Comparison of ENCODE assay signal across 1 cellular context in the genomic region with DNA sequence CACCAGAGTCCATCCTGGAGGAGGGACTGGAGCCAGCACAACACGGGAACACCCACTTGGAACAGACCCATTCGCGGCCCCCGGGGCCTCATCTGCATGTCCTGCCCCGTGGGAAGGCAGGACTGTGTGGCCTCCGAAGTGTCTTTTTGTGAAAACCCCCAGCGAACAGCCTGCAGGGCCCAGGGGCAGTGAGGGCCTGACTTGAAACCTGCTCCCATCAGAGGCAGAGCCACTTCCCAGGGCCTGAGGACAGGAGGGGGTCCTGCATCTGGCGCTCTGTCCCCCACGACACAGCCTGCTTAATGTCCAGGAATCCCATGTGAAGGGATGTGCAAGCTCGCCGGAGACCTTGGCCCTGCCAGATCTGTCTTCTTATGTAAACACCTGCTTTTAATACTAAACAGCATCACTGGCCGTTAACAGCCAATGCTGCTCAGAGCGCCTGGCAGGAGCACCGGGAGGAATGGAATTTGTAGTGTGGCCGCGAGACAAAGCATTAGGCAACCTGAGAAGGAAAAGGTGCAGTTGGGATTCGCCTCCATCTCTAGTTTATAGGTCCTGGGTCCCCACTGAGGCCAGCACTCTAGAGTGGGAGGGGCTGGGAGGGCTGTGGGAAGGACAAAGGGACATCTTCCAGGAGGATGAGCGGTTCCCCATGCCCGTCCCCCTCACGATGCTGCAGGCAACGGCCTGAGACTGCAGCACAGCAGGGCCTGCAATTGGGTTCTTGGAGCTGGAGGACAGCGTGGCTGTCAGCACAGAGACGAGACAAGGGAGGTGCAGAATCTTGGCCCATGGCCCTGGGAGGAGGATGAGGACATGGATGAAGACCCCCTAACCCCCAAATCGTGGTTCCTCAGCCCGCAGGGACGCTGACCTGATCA.
TF ChIP-seq lines count a peak whose summit lies in the region.

No MANE protein-coding gene starts in this region.

TF ChIP-seq in GM12878, 131 proteins besides CTCF, POLR2A, EP300 and RAD21:
- TF ChIP-seq, protein P1, sequence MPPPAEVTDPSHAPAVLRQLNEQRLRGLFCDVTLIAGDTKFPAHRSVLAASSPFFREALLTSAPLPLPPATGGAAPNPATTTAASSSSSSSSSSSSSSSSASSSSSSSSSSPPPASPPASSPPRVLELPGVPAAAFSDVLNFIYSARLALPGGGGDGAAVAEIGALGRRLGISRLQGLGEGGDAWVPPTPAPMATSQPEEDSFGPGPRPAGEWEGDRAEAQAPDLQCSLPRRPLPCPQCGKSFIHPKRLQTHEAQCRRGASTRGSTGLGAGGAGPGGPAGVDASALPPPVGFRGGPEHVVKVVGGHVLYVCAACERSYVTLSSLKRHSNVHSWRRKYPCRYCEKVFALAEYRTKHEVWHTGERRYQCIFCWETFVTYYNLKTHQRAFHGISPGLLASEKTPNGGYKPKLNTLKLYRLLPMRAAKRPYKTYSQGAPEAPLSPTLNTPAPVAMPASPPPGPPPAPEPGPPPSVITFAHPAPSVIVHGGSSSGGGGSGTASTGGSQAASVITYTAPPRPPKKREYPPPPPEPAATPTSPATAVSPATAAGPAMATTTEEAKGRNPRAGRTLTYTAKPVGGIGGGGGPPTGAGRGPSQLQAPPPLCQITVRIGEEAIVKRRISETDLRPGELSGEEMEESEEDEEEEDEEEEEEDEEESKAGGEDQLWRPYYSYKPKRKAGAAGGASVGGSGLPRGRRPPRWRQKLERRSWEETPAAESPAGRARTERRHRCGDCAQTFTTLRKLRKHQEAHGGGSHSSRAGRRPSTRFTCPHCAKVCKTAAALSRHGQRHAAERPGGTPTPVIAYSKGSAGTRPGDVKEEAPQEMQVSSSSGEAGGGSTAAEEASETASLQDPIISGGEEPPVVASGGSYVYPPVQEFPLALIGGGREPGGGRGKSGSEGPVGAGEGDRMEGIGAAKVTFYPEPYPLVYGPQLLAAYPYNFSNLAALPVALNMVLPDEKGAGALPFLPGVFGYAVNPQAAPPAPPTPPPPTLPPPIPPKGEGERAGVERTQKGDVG (CRISPR knock-in tag; IDR thresholded peaks at IDR 0.05) = no peak
- TF ChIP-seq SUPT20H (IDR thresholded peaks at IDR 0.05; ENCODE audit: borderline replicate concordance, control insufficient read depth, low read depth, low read length) = no peak
TF ChIP-seq in GM12878: peak in this region for 0.
